In the genomic region with DNA sequence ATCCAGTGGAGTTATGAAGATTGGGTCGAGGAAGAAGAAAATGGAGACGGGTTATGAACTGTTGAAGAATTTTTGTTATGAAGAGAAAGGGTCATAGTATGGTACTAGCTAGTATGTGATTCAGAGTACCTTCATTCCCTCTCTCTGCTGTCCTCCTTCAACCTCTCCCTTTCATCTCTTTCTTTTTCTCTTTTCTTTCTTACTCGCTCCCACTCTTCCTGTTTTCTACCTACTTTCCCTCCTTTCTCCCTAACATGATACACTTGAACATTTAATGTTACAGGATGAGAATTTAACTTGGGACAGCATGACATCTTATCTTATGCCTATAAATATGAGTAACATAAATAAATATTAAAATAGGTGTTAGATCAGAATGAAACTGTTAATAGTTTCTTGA, we compare ENCODE assay signal across 8 cellular contexts.
"Had no signal": no experiment of that assay in that cellular context is flagged by ENCODE, and none has a peak within 500 bp of the region (broad histone marks: within the 10 kb centered on the region; RNA-seq: fewer than 3 reads in every experiment).

No MANE protein-coding gene starts in this region.

- ATAC-seq: K562 had no signal

- H3K4me3 ChIP-seq: K562 had no signal

- H3K4me3 Mint-ChIP-seq: IgD-negative memory B cell had no signal

- FAIRE-seq: K562 had no signal

- H3K27ac Mint-ChIP-seq: IgD-negative memory B cell had no signal

- H3K4me2 ChIP-seq: KMS-11 had no signal

- H3K27ac ChIP-seq: HL-60, KMS-11 had no signal

- H3K9me3 Mint-ChIP-seq: IgD-negative memory B cell had no signal

- DNase-seq: IMR-90, Karpas-422, KBM-7, KG1 had no signal

- H3K9ac ChIP-seq: KMS-11 had no signal

- H3K27me3 Mint-ChIP-seq: IgD-negative memory B cell had no signal
